8 cellular contexts compared by ENCODE assay signal in genomic region chr18:47151457-47151856, GRCh38. TPM values are rescaled to one million over a fixed set of nuclear protein-coding genes. Genes with fewer than 3 reads are reported as not detected.
DNase-seq lines count a peak whose midpoint lies in the region; ATAC-seq lines count a peak whose summit lies in the region.

No MANE protein-coding gene starts in this region.

- peaks cover 30 to 33% (median 33%) of the 10 kb centered on the region in 3 donors for H3K4me1 Mint-ChIP-seq in IgD-negative memory B cell
- peaks cover 41% of the 10 kb centered on the region for H3K4me1 Mint-ChIP-seq in activated naive CD8-positive, alpha-beta T cell (ENCODE audit: low read depth)

- H4K20me1 ChIP-seq in BLaER1 = peaks cover 14% of the 10 kb centered on the region

- no peak overlapping the region for H4K8ac ChIP-seq in mesendoderm (ENCODE audit: low read depth, low read length)

- H3K23ac ChIP-seq in mesendoderm (ENCODE audit: low read length) = no peak overlapping the region

- no peak overlapping the region for H3K18ac ChIP-seq in mesendoderm (ENCODE audit: low read length)

- H2BK15ac ChIP-seq in mesendoderm (replicated peaks; ENCODE audit: low read depth) = no peak overlapping the region

- no peak overlapping the region for H4K5ac ChIP-seq in mesendoderm (ENCODE audit: low read length)

- no peak overlapping the region for H3K4ac ChIP-seq in mesendoderm (ENCODE audit: low read depth, low read length)

- no peaks in the 10 kb centered on the region for H3K27me3 Mint-ChIP-seq in IgD-negative memory B cell
- H3K27me3 Mint-ChIP-seq in activated naive CD8-positive, alpha-beta T cell = no peaks in the 10 kb centered on the region

- peaks cover 0 to 2% (median 0%) of the 10 kb centered on the region in 3 donors for H3K9me3 Mint-ChIP-seq in IgD-negative memory B cell
- no peaks in the 10 kb centered on the region for H3K9me3 Mint-ChIP-seq in activated naive CD8-positive, alpha-beta T cell (ENCODE audit: low read depth)

- H3K9ac ChIP-seq in BLaER1 (peak overlapping the region; percentile 87; the same call in 1 of the 2 replicates), mesendoderm (ENCODE audit: low read length) (peak overlapping the region; percentile 98)

- peaks cover 16% of the 10 kb centered on the region for H3K79me2 ChIP-seq in mesendoderm (ENCODE audit: control insufficient read depth, insufficient read depth, low read length)

- no peak for ATAC-seq in sciatic nerve

- H3K79me1 ChIP-seq in mesendoderm (ENCODE audit: low read length) = peaks cover 7% of the 10 kb centered on the region

- no peak overlapping the region for H2AK5ac ChIP-seq in mesendoderm (ENCODE audit: low read length)

- H3K36me3 ChIP-seq in BLaER1 (peaks cover 22% of the 10 kb centered on the region), mesendoderm (ENCODE audit: control insufficient read depth, insufficient read depth, low read length) (no peaks in the 10 kb centered on the region)

- H3K4me1 ChIP-seq in BLaER1 = peaks cover 25% of the 10 kb centered on the region
- H3K4me1 ChIP-seq in mesendoderm (ENCODE audit: control insufficient read depth, low read depth, low read length) = no peaks in the 10 kb centered on the region

- peak overlapping the region; percentile 90 to 99 (median 98) for H3K4me3 Mint-ChIP-seq in IgD-negative memory B cell
- H3K4me3 Mint-ChIP-seq in activated naive CD8-positive, alpha-beta T cell = peak overlapping the region; percentile 98

- DNase-seq in mesendoderm (peak; percentile 35), sciatic nerve (ENCODE audit: low spot score) (no peak), ecto neural progenitor cell (ENCODE audit: low spot score) (no peak), activated gamma-delta T cell treated with Interleukin-2 at 50 U/mL for 16 hours (no peak)
- DNase-seq in activated effector memory CD4-positive, alpha-beta T cell treated with Interleukin-2 at 50 U/mL for 16 hours = no peak

- H3K27ac Mint-ChIP-seq in IgD-negative memory B cell = peak overlapping the region; percentile 64 to 97 (median 97)
- H3K27ac Mint-ChIP-seq in activated naive CD8-positive, alpha-beta T cell = peak overlapping the region; percentile 97

- intact Hi-C loops in sciatic nerve (cut with DNase I) = loop anchor here (5.0 kb wide), 1 partner anchor 976 kb away; no protein-coding TSS in a partner anchor

- peaks cover 6% of the 10 kb centered on the region for H3K36me3 Mint-ChIP-seq in IgD-negative memory B cell
- H3K36me3 Mint-ChIP-seq in activated naive CD8-positive, alpha-beta T cell = peaks cover 11% of the 10 kb centered on the region

- no peak overlapping the region for H2BK5ac ChIP-seq in mesendoderm (ENCODE audit: low read length)

- H3K4me3 ChIP-seq in BLaER1 (peak overlapping the region; percentile 86), mesendoderm (ENCODE audit: low read length) (no peak overlapping the region)

- no peak overlapping the region for H2BK120ac ChIP-seq in mesendoderm (ENCODE audit: low read depth, low read length)

- H3K27me3 ChIP-seq in BLaER1 (no peaks in the 10 kb centered on the region), mesendoderm (ENCODE audit: insufficient read depth, low read length, poor library complexity) (no peaks in the 10 kb centered on the region)

- H3K27ac ChIP-seq in BLaER1 = 0 out of 2 replicates have a peak overlapping the region, but pooled peaks have one; percentile 87
- H3K27ac ChIP-seq in mesendoderm (ENCODE audit: low read depth, low read length) = no peak overlapping the region

- H3K4me2 ChIP-seq in BLaER1 = peak overlapping the region; percentile 95
- no peak overlapping the region for H3K4me2 ChIP-seq in mesendoderm (ENCODE audit: low read length)

- H3K9me3 ChIP-seq in BLaER1 = no peaks in the 10 kb centered on the region

- H3K56ac ChIP-seq in mesendoderm (ENCODE audit: low read length) = no peak overlapping the region

RNA-seq across cellular contexts. Expression of gene HDHD2, which starts 1.2 kb away (rescaled TPM):
- 46.7 TPM for polyA plus RNA-seq in IgD-negative memory B cell
- 22.8 TPM for polyA plus RNA-seq in mesendoderm (2013, experiment 1 of 2)
- 22.6 TPM for polyA plus RNA-seq in mesendoderm (2013, experiment 2 of 2)
- 42.7 TPM for total RNA-seq in sciatic nerve

RNA-seq across cellular contexts. Expression of gene IER3IP1, which starts 24.7 kb away (rescaled TPM):
- polyA plus RNA-seq in IgD-negative memory B cell = 12.7 TPM
- 12.7 TPM for polyA plus RNA-seq in mesendoderm (2013, experiment 1 of 2)
- polyA plus RNA-seq in mesendoderm (2013, experiment 2 of 2) = 12.4 TPM
- total RNA-seq in sciatic nerve = 8.7 TPM
